Comparison of ENCODE assay signal across 19 cellular contexts in the genomic region with DNA sequence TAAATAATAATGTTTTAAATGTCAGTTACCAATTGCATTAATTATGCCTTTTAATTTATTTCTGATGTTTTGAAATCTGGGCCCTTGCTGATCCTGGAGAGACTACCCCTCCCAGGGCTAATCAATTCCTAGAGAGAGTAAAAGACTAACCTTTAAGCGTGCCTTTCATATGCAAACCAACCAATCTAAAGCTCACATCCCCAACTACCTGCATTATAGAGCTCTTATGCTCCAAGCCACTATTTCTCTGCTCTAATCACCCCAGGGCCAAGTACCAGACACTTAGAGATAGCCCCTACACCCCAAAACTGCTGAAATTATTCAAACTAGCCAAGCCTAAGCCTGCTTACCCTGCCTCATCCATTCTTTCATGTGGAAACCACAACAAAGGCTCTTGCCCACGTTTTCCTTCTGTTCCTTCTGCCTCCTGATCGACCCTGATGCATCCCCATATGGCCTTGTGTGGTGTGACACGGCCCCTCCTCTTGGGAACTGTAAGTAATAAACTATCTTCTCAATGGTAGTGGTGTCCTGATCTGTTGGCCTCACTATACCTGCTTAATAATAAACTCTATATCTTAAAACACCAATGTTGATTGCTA.
"Had no signal": no experiment of that assay in that cellular context is flagged by ENCODE, and none has a peak within 500 bp of the region (broad histone marks: within the 10 kb centered on the region; RNA-seq: fewer than 3 reads in every experiment).

No MANE protein-coding gene starts in this region.

- ATAC-seq: esophagus mucosa, gastrocnemius medialis, left cardiac atrium, left ventricle myocardium superior, pancreas, right cardiac atrium had no signal

- DNase-seq: cortex of kidney; dorsolateral prefrontal cortex; effector CD8-positive, alpha-beta T cell; gastrocnemius medialis; kidney; left cardiac atrium; left ventricle myocardium superior; mesenchymal stem cell; naive B cell; occipital lobe; pancreas; right cardiac atrium; small intestine; stimulated activated CD4-positive, alpha-beta T cell treated with anti-CD3 and anti-CD28 coated beads, Interleukin-2, amount 100 ng/mL, for 48 hours; stimulated activated naive CD4-positive, alpha-beta T cell treated with Interleukin-2 at 50 U/mL for 16 hours; upper lobe of left lung; uterus had no signal

- H3K27ac ChIP-seq: dorsolateral prefrontal cortex, gastrocnemius medialis, pancreas, upper lobe of left lung, uterus had no signal

- H3K4me3 ChIP-seq: dorsolateral prefrontal cortex, gastrocnemius medialis, lung, pancreas, upper lobe of left lung, uterus had no signal

- H3K4me1 ChIP-seq: gastrocnemius medialis, pancreas, upper lobe of left lung, uterus had no signal

- H3K27me3 ChIP-seq: dorsolateral prefrontal cortex, gastrocnemius medialis, pancreas, upper lobe of left lung, uterus had no signal

- H3K9me3 ChIP-seq: gastrocnemius medialis, pancreas, upper lobe of left lung, uterus had no signal

- H3K36me3 ChIP-seq: gastrocnemius medialis, pancreas, upper lobe of left lung had no signal
